Comparison of ENCODE assay signal across 1 cellular context in the genomic region with DNA sequence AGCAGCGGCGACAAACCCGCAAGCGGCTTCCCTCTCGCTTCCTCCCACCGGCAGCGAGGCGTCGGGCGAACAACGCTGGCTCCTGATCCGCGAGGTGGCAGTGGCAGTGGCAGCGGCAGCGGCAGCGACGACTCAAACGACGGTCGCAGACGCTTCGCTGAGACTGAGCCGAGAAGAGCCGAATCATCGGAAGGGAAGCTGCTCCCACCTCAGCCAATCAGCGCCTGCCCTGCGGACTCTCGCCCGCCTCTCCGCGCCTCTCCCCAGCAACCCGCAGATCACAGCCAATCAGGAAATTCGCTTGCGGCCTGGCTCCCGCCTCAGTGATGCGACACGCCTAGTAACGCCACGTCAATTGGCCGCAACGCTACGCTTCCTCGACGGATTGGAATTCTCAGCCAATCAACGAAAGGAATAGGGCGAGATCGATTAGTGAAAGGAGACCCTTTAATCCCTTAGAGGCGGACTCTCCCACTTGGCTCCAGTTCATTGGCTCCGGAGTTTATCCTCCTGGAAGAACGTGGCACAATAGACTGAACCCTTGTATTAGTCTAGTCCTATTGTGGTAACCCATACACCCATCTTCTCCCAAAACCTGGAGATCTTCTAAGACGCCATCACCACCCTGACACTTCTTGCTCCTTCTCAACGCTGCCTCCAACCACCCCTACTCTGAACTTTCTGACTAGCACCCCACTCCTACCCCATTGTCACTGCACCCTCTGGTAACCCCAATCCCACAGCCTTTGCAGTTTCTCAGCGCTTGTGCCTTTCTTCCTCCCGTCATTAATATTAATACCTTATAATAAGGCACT.
TF ChIP-seq lines count a peak whose summit lies in the region.

A gene (minus strand): TSS at position 165 of the 815 bp plus-strand sequence. CDS start 272 bp downstream, outside the sequence.

TF ChIP-seq in GM12878, 131 proteins besides CTCF, POLR2A, EP300 and RAD21 (continued from another document and continues in another):
- TF ChIP-seq, protein P1, sequence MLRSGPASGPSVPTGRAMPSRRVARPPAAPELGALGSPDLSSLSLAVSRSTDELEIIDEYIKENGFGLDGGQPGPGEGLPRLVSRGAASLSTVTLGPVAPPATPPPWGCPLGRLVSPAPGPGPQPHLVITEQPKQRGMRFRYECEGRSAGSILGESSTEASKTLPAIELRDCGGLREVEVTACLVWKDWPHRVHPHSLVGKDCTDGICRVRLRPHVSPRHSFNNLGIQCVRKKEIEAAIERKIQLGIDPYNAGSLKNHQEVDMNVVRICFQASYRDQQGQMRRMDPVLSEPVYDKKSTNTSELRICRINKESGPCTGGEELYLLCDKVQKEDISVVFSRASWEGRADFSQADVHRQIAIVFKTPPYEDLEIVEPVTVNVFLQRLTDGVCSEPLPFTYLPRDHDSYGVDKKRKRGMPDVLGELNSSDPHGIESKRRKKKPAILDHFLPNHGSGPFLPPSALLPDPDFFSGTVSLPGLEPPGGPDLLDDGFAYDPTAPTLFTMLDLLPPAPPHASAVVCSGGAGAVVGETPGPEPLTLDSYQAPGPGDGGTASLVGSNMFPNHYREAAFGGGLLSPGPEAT (IDR thresholded peaks at IDR 0.05; ENCODE audit: low read depth): no peak
- TF ChIP-seq SIX5 (IDR thresholded peaks at IDR 0.05; ENCODE audit: low read depth, low read length, severe bottlenecking) (no peak), NR2C2 (IDR thresholded peaks at IDR 0.05; ENCODE audit: borderline replicate concordance, control insufficient read depth, insufficient read length, low read depth) (no peak), POLR2AphosphoS5 (IDR thresholded peaks at IDR 0.05; ENCODE audit: low read length) (peak; percentile 92), TARDBP (IDR thresholded peaks at IDR 0.05; ENCODE audit: borderline replicate concordance) (no peak), DPF2 (IDR thresholded peaks at IDR 0.05) (no peak; the same call in 1 of the 2 replicates), SREBF1 (IDR thresholded peaks at IDR 0.05; ENCODE audit: low read length) (peak; percentile 39; the same call in 1 of the 2 replicates), YY1 (IDR thresholded peaks at IDR 0.05; ENCODE audit: low read depth, low read length) (no peak), SRF (IDR thresholded peaks at IDR 0.05; ENCODE audit: low read depth in 2 of 2, low read length in 2 of 2) (no peak), CBX3 (IDR thresholded peaks at IDR 0.05; ENCODE audit: borderline replicate concordance, low read depth) (no peak), CBFB (IDR thresholded peaks at IDR 0.05; ENCODE audit: low read depth) (peak; percentile 52; the same call in 1 of the 2 replicates), ASH2L (IDR thresholded peaks at IDR 0.05; ENCODE audit: borderline replicate concordance, low read depth) (no peak), CHD1 (IDR thresholded peaks at IDR 0.05; ENCODE audit: low read depth, low read length) (0 out of 2 replicates have a peak, but pooled peaks have one; percentile 60), ZNF384 (IDR thresholded peaks at IDR 0.05; ENCODE audit: borderline replicate concordance, low read depth, low read length) (no peak), STAT1 (conservative IDR thresholded peaks at IDR 0.05) (no peak), SMAD5 (IDR thresholded peaks at IDR 0.05; ENCODE audit: low read depth) (peak; percentile 92; the same call in 1 of the 2 replicates), ZNF217 (IDR thresholded peaks at IDR 0.05) (no peak), HDAC6 (IDR thresholded peaks at IDR 0.05; ENCODE audit: unreplicated experiment) (no peak), RB1 (IDR thresholded peaks at IDR 0.05; ENCODE audit: borderline replicate concordance) (no peak), EZH2 (IDR thresholded peaks at IDR 0.05; ENCODE audit: borderline replicate concordance, control insufficient read depth, low read depth, low read length) (no peak), ZNF207 (IDR thresholded peaks at IDR 0.05; ENCODE audit: borderline replicate concordance) (no peak), SIN3A (IDR thresholded peaks at IDR 0.05; ENCODE audit: low read depth, low read length) (peak; percentile 59; the same call in 1 of the 2 replicates), MEF2A (IDR thresholded peaks at IDR 0.05; ENCODE audit: insufficient read depth, low read depth, low read length) (no peak), MYB (IDR thresholded peaks at IDR 0.05; ENCODE audit: borderline replicate concordance, low read depth, low read length) (no peak), WRNIP1 (IDR thresholded peaks at IDR 0.05; ENCODE audit: borderline replicate concordance, low read depth, low read length) (0 out of 2 replicates have a peak, but pooled peaks have one; percentile 49)
- TF ChIP-seq, protein P2, sequence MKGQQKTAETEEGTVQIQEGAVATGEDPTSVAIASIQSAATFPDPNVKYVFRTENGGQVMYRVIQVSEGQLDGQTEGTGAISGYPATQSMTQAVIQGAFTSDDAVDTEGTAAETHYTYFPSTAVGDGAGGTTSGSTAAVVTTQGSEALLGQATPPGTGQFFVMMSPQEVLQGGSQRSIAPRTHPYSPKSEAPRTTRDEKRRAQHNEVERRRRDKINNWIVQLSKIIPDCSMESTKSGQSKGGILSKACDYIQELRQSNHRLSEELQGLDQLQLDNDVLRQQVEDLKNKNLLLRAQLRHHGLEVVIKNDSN (IDR thresholded peaks at IDR 0.05; ENCODE audit: borderline replicate concordance, extremely low read length, insufficient read depth, low read depth, low read length): no peak
- TF ChIP-seq, protein P3, sequence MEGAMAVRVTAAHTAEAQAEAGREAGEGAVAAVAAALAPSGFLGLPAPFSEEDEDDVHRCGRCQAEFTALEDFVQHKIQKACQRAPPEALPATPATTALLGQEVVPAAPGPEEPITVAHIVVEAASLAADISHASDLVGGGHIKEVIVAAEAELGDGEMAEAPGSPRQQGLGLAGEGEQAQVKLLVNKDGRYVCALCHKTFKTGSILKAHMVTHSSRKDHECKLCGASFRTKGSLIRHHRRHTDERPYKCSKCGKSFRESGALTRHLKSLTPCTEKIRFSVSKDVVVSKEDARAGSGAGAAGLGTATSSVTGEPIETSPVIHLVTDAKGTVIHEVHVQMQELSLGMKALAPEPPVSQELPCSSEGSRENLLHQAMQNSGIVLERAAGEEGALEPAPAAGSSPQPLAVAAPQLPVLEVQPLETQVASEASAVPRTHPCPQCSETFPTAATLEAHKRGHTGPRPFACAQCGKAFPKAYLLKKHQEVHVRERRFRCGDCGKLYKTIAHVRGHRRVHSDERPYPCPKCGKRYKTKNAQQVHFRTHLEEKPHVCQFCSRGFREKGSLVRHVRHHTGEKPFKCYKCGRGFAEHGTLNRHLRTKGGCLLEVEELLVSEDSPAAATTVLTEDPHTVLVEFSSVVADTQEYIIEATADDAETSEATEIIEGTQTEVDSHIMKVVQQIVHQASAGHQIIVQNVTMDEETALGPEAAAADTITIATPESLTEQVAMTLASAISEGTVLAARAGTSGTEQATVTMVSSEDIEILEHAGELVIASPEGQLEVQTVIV (IDR thresholded peaks at IDR 0.05; ENCODE audit: borderline replicate concordance, partially characterized antibody): no peak
- TF ChIP-seq, protein P4, sequence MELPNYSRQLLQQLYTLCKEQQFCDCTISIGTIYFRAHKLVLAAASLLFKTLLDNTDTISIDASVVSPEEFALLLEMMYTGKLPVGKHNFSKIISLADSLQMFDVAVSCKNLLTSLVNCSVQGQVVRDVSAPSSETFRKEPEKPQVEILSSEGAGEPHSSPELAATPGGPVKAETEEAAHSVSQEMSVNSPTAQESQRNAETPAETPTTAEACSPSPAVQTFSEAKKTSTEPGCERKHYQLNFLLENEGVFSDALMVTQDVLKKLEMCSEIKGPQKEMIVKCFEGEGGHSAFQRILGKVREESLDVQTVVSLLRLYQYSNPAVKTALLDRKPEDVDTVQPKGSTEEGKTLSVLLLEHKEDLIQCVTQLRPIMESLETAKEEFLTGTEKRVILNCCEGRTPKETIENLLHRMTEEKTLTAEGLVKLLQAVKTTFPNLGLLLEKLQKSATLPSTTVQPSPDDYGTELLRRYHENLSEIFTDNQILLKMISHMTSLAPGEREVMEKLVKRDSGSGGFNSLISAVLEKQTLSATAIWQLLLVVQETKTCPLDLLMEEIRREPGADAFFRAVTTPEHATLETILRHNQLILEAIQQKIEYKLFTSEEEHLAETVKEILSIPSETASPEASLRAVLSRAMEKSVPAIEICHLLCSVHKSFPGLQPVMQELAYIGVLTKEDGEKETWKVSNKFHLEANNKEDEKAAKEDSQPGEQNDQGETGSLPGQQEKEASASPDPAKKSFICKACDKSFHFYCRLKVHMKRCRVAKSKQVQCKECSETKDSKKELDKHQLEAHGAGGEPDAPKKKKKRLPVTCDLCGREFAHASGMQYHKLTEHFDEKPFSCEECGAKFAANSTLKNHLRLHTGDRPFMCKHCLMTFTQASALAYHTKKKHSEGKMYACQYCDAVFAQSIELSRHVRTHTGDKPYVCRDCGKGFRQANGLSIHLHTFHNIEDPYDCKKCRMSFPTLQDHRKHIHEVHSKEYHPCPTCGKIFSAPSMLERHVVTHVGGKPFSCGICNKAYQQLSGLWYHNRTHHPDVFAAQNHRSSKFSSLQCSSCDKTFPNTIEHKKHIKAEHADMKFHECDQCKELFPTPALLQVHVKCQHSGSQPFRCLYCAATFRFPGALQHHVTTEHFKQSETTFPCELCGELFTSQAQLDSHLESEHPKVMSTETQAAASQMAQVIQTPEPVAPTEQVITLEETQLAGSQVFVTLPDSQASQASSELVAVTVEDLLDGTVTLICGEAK (IDR thresholded peaks at IDR 0.05; ENCODE audit: borderline replicate concordance): peak; percentile 28; the same call in 1 of the 2 replicates
- TF ChIP-seq, protein P5, sequence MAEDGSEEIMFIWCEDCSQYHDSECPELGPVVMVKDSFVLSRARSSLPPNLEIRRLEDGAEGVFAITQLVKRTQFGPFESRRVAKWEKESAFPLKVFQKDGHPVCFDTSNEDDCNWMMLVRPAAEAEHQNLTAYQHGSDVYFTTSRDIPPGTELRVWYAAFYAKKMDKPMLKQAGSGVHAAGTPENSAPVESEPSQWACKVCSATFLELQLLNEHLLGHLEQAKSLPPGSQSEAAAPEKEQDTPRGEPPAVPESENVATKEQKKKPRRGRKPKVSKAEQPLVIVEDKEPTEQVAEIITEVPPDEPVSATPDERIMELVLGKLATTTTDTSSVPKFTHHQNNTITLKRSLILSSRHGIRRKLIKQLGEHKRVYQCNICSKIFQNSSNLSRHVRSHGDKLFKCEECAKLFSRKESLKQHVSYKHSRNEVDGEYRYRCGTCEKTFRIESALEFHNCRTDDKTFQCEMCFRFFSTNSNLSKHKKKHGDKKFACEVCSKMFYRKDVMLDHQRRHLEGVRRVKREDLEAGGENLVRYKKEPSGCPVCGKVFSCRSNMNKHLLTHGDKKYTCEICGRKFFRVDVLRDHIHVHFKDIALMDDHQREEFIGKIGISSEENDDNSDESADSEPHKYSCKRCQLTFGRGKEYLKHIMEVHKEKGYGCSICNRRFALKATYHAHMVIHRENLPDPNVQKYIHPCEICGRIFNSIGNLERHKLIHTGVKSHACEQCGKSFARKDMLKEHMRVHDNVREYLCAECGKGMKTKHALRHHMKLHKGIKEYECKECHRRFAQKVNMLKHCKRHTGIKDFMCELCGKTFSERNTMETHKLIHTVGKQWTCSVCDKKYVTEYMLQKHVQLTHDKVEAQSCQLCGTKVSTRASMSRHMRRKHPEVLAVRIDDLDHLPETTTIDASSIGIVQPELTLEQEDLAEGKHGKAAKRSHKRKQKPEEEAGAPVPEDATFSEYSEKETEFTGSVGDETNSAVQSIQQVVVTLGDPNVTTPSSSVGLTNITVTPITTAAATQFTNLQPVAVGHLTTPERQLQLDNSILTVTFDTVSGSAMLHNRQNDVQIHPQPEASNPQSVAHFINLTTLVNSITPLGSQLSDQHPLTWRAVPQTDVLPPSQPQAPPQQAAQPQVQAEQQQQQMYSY (CRISPR knock-in tag; IDR thresholded peaks at IDR 0.05): no peak
- TF ChIP-seq, protein P6, sequence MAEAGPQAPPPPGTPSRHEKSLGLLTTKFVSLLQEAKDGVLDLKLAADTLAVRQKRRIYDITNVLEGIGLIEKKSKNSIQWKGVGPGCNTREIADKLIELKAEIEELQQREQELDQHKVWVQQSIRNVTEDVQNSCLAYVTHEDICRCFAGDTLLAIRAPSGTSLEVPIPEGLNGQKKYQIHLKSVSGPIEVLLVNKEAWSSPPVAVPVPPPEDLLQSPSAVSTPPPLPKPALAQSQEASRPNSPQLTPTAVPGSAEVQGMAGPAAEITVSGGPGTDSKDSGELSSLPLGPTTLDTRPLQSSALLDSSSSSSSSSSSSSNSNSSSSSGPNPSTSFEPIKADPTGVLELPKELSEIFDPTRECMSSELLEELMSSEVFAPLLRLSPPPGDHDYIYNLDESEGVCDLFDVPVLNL (IDR thresholded peaks at IDR 0.05; ENCODE audit: low read depth, low read length): no peak
- TF ChIP-seq, protein P7, sequence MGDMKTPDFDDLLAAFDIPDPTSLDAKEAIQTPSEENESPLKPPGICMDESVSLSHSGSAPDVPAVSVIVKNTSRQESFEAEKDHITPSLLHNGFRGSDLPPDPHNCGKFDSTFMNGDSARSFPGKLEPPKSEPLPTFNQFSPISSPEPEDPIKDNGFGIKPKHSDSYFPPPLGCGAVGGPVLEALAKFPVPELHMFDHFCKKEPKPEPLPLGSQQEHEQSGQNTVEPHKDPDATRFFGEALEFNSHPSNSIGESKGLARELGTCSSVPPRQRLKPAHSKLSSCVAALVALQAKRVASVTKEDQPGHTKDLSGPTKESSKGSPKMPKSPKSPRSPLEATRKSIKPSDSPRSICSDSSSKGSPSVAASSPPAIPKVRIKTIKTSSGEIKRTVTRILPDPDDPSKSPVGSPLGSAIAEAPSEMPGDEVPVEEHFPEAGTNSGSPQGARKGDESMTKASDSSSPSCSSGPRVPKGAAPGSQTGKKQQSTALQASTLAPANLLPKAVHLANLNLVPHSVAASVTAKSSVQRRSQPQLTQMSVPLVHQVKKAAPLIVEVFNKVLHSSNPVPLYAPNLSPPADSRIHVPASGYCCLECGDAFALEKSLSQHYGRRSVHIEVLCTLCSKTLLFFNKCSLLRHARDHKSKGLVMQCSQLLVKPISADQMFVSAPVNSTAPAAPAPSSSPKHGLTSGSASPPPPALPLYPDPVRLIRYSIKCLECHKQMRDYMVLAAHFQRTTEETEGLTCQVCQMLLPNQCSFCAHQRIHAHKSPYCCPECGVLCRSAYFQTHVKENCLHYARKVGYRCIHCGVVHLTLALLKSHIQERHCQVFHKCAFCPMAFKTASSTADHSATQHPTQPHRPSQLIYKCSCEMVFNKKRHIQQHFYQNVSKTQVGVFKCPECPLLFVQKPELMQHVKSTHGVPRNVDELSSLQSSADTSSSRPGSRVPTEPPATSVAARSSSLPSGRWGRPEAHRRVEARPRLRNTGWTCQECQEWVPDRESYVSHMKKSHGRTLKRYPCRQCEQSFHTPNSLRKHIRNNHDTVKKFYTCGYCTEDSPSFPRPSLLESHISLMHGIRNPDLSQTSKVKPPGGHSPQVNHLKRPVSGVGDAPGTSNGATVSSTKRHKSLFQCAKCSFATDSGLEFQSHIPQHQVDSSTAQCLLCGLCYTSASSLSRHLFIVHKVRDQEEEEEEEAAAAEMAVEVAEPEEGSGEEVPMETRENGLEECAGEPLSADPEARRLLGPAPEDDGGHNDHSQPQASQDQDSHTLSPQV (IDR thresholded peaks at IDR 0.05): no peak
- TF ChIP-seq, protein P8, sequence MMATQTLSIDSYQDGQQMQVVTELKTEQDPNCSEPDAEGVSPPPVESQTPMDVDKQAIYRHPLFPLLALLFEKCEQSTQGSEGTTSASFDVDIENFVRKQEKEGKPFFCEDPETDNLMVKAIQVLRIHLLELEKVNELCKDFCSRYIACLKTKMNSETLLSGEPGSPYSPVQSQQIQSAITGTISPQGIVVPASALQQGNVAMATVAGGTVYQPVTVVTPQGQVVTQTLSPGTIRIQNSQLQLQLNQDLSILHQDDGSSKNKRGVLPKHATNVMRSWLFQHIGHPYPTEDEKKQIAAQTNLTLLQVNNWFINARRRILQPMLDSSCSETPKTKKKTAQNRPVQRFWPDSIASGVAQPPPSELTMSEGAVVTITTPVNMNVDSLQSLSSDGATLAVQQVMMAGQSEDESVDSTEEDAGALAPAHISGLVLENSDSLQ (IDR thresholded peaks at IDR 0.05): peak; percentile 98
